ENCODE assay signal across 14 cellular contexts in genomic region chr3:56684029-56684428, GRCh38. TPM values are rescaled to one million over a fixed set of nuclear protein-coding genes. Genes with fewer than 3 reads are reported as not detected.
DNase-seq lines count a peak whose midpoint lies in the region; ATAC-seq, FAIRE-seq and TF ChIP-seq lines count a peak whose summit lies in the region.
"Had no signal": no experiment of that assay in that cellular context is flagged by ENCODE, and none has a peak within 500 bp of the region (broad histone marks: within the 10 kb centered on the region; RNA-seq: fewer than 3 reads in every experiment).

No MANE protein-coding gene starts in this region.

- H3K9me3 Mint-ChIP-seq in activated CD4-positive, alpha-beta T cell treated with anti-CD3 and anti-CD28 coated beads, Interleukin-2, amount 10 ng/mL, durations not matched to agents 7 days and 5 days = peaks cover 15% of the 10 kb centered on the region
- peaks cover 11% of the 10 kb centered on the region for H3K9me3 Mint-ChIP-seq in activated naive CD8-positive, alpha-beta T cell treated with anti-CD3 and anti-CD28 coated beads, Interleukin-2, amount 50 U/mL, for 24 hours
- peaks cover 48% of the 10 kb centered on the region for H3K9me3 Mint-ChIP-seq in nephron progenitor cell

- no peak for FAIRE-seq in urothelium cell line (lab: Jason Lieb, UNC)

- peaks cover 0 to 8% of the 10 kb centered on the region in 2 experiments; a peak in 1 of 3 replicates for H3K36me3 ChIP-seq in HEK293 (ENCODE audit: control insufficient read depth in 2 of 2, insufficient read depth in 1 of 2, low read length in 2 of 2)
- H3K36me3 ChIP-seq: thoracic aorta had no signal

- peaks cover 52% of the 10 kb centered on the region for H3K36me3 Mint-ChIP-seq in activated CD4-positive, alpha-beta T cell treated with anti-CD3 and anti-CD28 coated beads, Interleukin-2, amount 10 ng/mL, durations not matched to agents 7 days and 5 days (ENCODE audit: low read depth)
- peaks cover 39% of the 10 kb centered on the region for H3K36me3 Mint-ChIP-seq in activated naive CD8-positive, alpha-beta T cell treated with anti-CD3 and anti-CD28 coated beads, Interleukin-2, amount 50 U/mL, for 24 hours (ENCODE audit: low read depth)
- H3K36me3 Mint-ChIP-seq in nephron progenitor cell (ENCODE audit: low read depth) = peaks cover 51% of the 10 kb centered on the region

- H3K4me1 ChIP-seq in HEK293 (ENCODE audit: control insufficient read depth, insufficient read depth, low read length) = no peaks in the 10 kb centered on the region

- peak overlapping the region; percentile 89 for H3K27ac Mint-ChIP-seq in activated CD4-positive, alpha-beta T cell treated with anti-CD3 and anti-CD28 coated beads, Interleukin-2, amount 10 ng/mL, durations not matched to agents 7 days and 5 days
- H3K27ac Mint-ChIP-seq in activated naive CD8-positive, alpha-beta T cell treated with anti-CD3 and anti-CD28 coated beads, Interleukin-2, amount 50 U/mL, for 24 hours = peak overlapping the region; percentile 64
- no peak overlapping the region for H3K27ac Mint-ChIP-seq in nephron progenitor cell

- no peaks in the 10 kb centered on the region for H3K9me3 ChIP-seq in HEK293 (ENCODE audit: control insufficient read depth, insufficient read depth, low read depth, low read length)
- H3K9me3 ChIP-seq: thoracic aorta had no signal

- no peaks in the 10 kb centered on the region for H3K27me3 Mint-ChIP-seq in activated CD4-positive, alpha-beta T cell treated with anti-CD3 and anti-CD28 coated beads, Interleukin-2, amount 10 ng/mL, durations not matched to agents 7 days and 5 days
- H3K27me3 Mint-ChIP-seq in activated naive CD8-positive, alpha-beta T cell treated with anti-CD3 and anti-CD28 coated beads, Interleukin-2, amount 50 U/mL, for 24 hours = no peaks in the 10 kb centered on the region
- H3K27me3 Mint-ChIP-seq in nephron progenitor cell (ENCODE audit: low read depth, poor library complexity) = peaks cover 3% of the 10 kb centered on the region

- no peak overlapping the region for H3K4me3 ChIP-seq in HEK293 (ENCODE audit: low read depth, low read length)

- peaks cover 38% of the 10 kb centered on the region for H3K4me1 Mint-ChIP-seq in activated CD4-positive, alpha-beta T cell treated with anti-CD3 and anti-CD28 coated beads, Interleukin-2, amount 10 ng/mL, durations not matched to agents 7 days and 5 days
- H3K4me1 Mint-ChIP-seq in activated naive CD8-positive, alpha-beta T cell treated with anti-CD3 and anti-CD28 coated beads, Interleukin-2, amount 50 U/mL, for 24 hours = peaks cover 37% of the 10 kb centered on the region
- H3K4me1 Mint-ChIP-seq in nephron progenitor cell = peaks cover 25% of the 10 kb centered on the region

- CTCF ChIA-PET in activated CD4-positive, alpha-beta T cell treated with anti-CD3 and anti-CD28 coated beads, Interleukin-2, amount 10 ng/mL, durations not matched to agents 7 days and 5 days (lab: Charles Lee) = no interaction called here
- CTCF ChIA-PET in HEK293 (lab: Yijun Ruan, JAX) = no interaction called here

- peak overlapping the region; percentile 12 for H3K4me3 Mint-ChIP-seq in activated CD4-positive, alpha-beta T cell treated with anti-CD3 and anti-CD28 coated beads, Interleukin-2, amount 10 ng/mL, durations not matched to agents 7 days and 5 days
- peak overlapping the region; percentile 51 for H3K4me3 Mint-ChIP-seq in activated naive CD8-positive, alpha-beta T cell treated with anti-CD3 and anti-CD28 coated beads, Interleukin-2, amount 50 U/mL, for 24 hours
- H3K4me3 Mint-ChIP-seq in nephron progenitor cell = peak overlapping the region; percentile 72

- H3K27ac ChIP-seq in HEK293 (ENCODE audit: extremely low read depth, low read depth, low read length) = no peak overlapping the region

- TF ChIP-seq CTCF in HEK293 (tag by site-specific recombination; IDR thresholded peaks at IDR 0.05) = no peak
- no peak for TF ChIP-seq CTCF in nephron progenitor cell (IDR thresholded peaks at IDR 0.05)

- DNase-seq in activated CD4-positive, alpha-beta T cell treated with anti-CD3 and anti-CD28 coated beads, Interleukin-2, amount 10 ng/mL, durations not matched to agents 7 days and 5 days = no peak
- DNase-seq in activated CD4-positive, alpha-beta T cell treated with anti-CD3 and anti-CD28 coated beads for 4 hours = no peak
- no peak for DNase-seq in activated naive CD8-positive, alpha-beta T cell treated with anti-CD3 and anti-CD28 coated beads, Interleukin-2, amount 50 U/mL, for 24 hours
- DNase-seq in nephron progenitor cell (no peak), urothelium cell line (ENCODE audit: low spot score) (no peak), AML-193 (lab: John Stamatoyannopoulos, UW) (no peak)
- DNase-seq: NCI-H187 treated with DMSO at 0.1 percent for 48 hours; NCI-H526 treated with DMSO at 0.1 percent for 48 hours; stimulated activated CD4-positive, alpha-beta T cell treated with anti-CD3 and anti-CD28 coated beads, Interleukin-15, amount 100 ng/mL, for 24 hours; WERI-Rb-1 had no signal

- POLR2A ChIA-PET in activated CD4-positive, alpha-beta T cell treated with anti-CD3 and anti-CD28 coated beads, Interleukin-2, amount 10 ng/mL, durations not matched to agents 7 days and 5 days (lab: Charles Lee) = no interaction called here
- POLR2A ChIA-PET in HEK293 (lab: Yijun Ruan, JAX) = no interaction called here

- no peak for ATAC-seq in activated naive CD8-positive, alpha-beta T cell treated with anti-CD3 and anti-CD28 coated beads, Interleukin-2, amount 50 U/mL, for 24 hours
- no peak for ATAC-seq in HG02623 (IDR thresholded peaks at IDR 0.05; ENCODE audit: unreplicated experiment)
- ATAC-seq: SK-N-SH treated with all-trans-retinoic acid at 6 μM for 48 hours had no signal

TF ChIP-seq in HEK293, 187 proteins besides CTCF, POLR2A, EP300 and RAD21 (continues in another document):
- TF ChIP-seq ZBTB48 (tag by site-specific recombination; IDR thresholded peaks at IDR 0.05) (no peak), ZNF302 (tag by site-specific recombination; IDR thresholded peaks at IDR 0.05; ENCODE audit: low read depth) (no peak), ZSCAN4 (tag by site-specific recombination; IDR thresholded peaks at IDR 0.05) (no peak), MEIS1 (CRISPR knock-in tag; IDR thresholded peaks at IDR 0.05; ENCODE audit: borderline replicate concordance) (no peak), IKZF3 (tag by site-specific recombination; IDR thresholded peaks at IDR 0.05) (0 out of 2 replicates have a peak, but pooled peaks have one; percentile 28), ZNF629 (tag by site-specific recombination; IDR thresholded peaks at IDR 0.05) (peak; percentile 31; the same call in 1 of the 2 replicates), ZNF596 (tag by site-specific recombination; IDR thresholded peaks at IDR 0.05) (peak; percentile 50), WT1 (tag by site-specific recombination; IDR thresholded peaks at IDR 0.05) (peak; percentile 90), GLI2 (tag by site-specific recombination; IDR thresholded peaks at IDR 0.05; ENCODE audit: borderline replicate concordance, low read depth) (peak; percentile 72), ZNF398 (tag by site-specific recombination; IDR thresholded peaks at IDR 0.05) (0 out of 2 replicates have a peak, but pooled peaks have one; percentile 6), SCRT1 (tag by site-specific recombination; IDR thresholded peaks at IDR 0.05; ENCODE audit: borderline replicate concordance) (no peak), FEZF1 (tag by site-specific recombination; IDR thresholded peaks at IDR 0.05) (peak; percentile 84), ZBTB44 (tag by site-specific recombination; IDR thresholded peaks at IDR 0.05) (peak; percentile 59)

RNA-seq across cellular contexts. Expression of gene TASOR, which starts 1.0 kb away (rescaled TPM):
- 10 to 100 TPM; 60.4 TPM for total RNA-seq in activated CD4-positive, alpha-beta T cell treated with anti-CD3 and anti-CD28 coated beads, Interleukin-2, amount 10 ng/mL, durations not matched to agents 7 days and 5 days

Comparison
In these comparisons a context has a peak if more than half of its experiments do, and no peak if none do; other contexts are left out.
1. H3K4me3 Mint-ChIP-seq: peak in every context shown above with its lines; median percentile 72 in nephron progenitor cell; 51 in activated naive CD8-positive, alpha-beta T cell treated with anti-CD3 and anti-CD28 coated beads, Interleukin-2, amount 50 U/mL, for 24 hours; 12 in activated CD4-positive, alpha-beta T cell treated with anti-CD3 and anti-CD28 coated beads, Interleukin-2, amount 10 ng/mL, durations not matched to agents 7 days and 5 days.